In the genomic region with DNA sequence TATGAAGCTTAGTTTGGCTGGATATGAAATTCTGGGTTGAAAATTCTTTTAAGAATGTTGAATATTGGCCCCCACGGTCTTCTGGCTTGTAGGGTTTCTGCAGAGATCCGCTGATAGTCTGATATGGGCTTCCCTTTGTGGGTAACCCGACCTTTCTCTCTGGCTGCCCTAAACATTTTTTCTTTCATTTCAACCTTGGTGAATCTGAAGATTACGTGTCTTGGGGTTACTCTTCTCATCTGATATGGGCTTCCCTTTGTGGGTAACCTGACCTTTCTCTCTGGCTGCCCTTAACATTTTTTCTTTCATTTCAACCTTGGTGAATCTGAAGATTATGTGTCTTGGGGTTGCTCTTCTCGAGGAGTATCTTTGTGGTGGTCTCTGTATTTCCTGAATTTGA, we compare ENCODE assay signal across 7 cellular contexts.
DNase-seq lines count a peak whose midpoint lies in the region; ATAC-seq and TF ChIP-seq lines count a peak whose summit lies in the region.
"Not testable (repeated sequence)": the region's sequence is repeated elsewhere in the genome, so short reads cannot be mapped to it uniquely, and the experiment has no call there.

No MANE protein-coding gene starts in this region.

- not testable (repeated sequence) for H3K27ac ChIP-seq in CD4-positive, alpha-beta T cell (ENCODE audit: low read depth, low read length); endodermal cell (ENCODE audit: low read depth, low read length)

- peak overlapping the region; percentile 14 for H3K27ac Mint-ChIP-seq in CD4-positive, alpha-beta T cell
- H3K27ac Mint-ChIP-seq in T-helper 2 cell treated with Interferon-gamma antibody and Interleukin-4, amounts not matched to agents 5 μg/mL and 100 μg/mL, for 36 hours: peak overlapping the region; percentile 74
- peak overlapping the region; percentile 52 for H3K27ac Mint-ChIP-seq in activated T-cell treated with anti-CD3 and anti-CD28 coated beads, Interleukin-2, amount 50 U/mL, for 24 hours
- peak overlapping the region; percentile 20 for H3K27ac Mint-ChIP-seq in activated naive CD8-positive, alpha-beta T cell treated with anti-CD3 and anti-CD28 coated beads for 36 hours
- peak overlapping the region; percentile 81 for H3K27ac Mint-ChIP-seq in endodermal cell
- not testable (repeated sequence) for H3K27ac Mint-ChIP-seq in natural killer cell treated with Interleukin-12 subunit alpha and Interleukin-12 subunit beta and Interleukin-15 and Interleukin-18, amount 100 ng/mL, for 72 hours

- CTCF ChIA-PET in CD4-positive, alpha-beta T cell (lab: Charles Lee): not testable (repeated sequence)

- not testable (repeated sequence) for H3K4me1 ChIP-seq in endodermal cell (ENCODE audit: control insufficient read depth, insufficient read depth, low read length)

- H3K9ac ChIP-seq in endodermal cell (ENCODE audit: extremely low read depth, low read length, poor library complexity, severe bottlenecking): not testable (repeated sequence)

- TF ChIP-seq CTCF in CD4-positive, alpha-beta T cell (IDR thresholded peaks at IDR 0.05); endodermal cell (conservative IDR thresholded peaks at IDR 0.05): not testable (repeated sequence)

- H3K4me1 Mint-ChIP-seq in CD4-positive, alpha-beta T cell (ENCODE audit: low read depth): not testable (repeated sequence)
- H3K4me1 Mint-ChIP-seq in T-helper 2 cell treated with Interferon-gamma antibody and Interleukin-4, amounts not matched to agents 5 μg/mL and 100 μg/mL, for 36 hours (ENCODE audit: low read depth): peaks cover 19% of the 10 kb centered on the region
- H3K4me1 Mint-ChIP-seq in activated T-cell treated with anti-CD3 and anti-CD28 coated beads, Interleukin-2, amount 50 U/mL, for 24 hours (ENCODE audit: low read depth): peaks cover 18% of the 10 kb centered on the region
- peaks cover 11% of the 10 kb centered on the region for H3K4me1 Mint-ChIP-seq in activated naive CD8-positive, alpha-beta T cell treated with anti-CD3 and anti-CD28 coated beads for 36 hours
- peaks cover 15% of the 10 kb centered on the region for H3K4me1 Mint-ChIP-seq in endodermal cell
- H3K4me1 Mint-ChIP-seq in natural killer cell treated with Interleukin-12 subunit alpha and Interleukin-12 subunit beta and Interleukin-15 and Interleukin-18, amount 100 ng/mL, for 72 hours (ENCODE audit: low read depth in 2 of 2): peaks cover 14 to 17% of the 10 kb centered on the region in 2 donors

- H3K4me3 ChIP-seq in endodermal cell (ENCODE audit: low read length): not testable (repeated sequence)

- WGBS in endodermal cell (ENCODE audit: insufficient coverage in 1 of 2, insufficient read length in 1 of 2), 2 experiments: 95 to 97% methylated on average over 4 to 5 of the region's 5 CpGs

- H3K4me3 Mint-ChIP-seq in CD4-positive, alpha-beta T cell; activated T-cell treated with anti-CD3 and anti-CD28 coated beads, Interleukin-2, amount 50 U/mL, for 24 hours; activated naive CD8-positive, alpha-beta T cell treated with anti-CD3 and anti-CD28 coated beads for 36 hours; endodermal cell: not testable (repeated sequence)
- peak overlapping the region; percentile 39 for H3K4me3 Mint-ChIP-seq in T-helper 2 cell treated with Interferon-gamma antibody and Interleukin-4, amounts not matched to agents 5 μg/mL and 100 μg/mL, for 36 hours
- peak overlapping the region; percentile 25 for H3K4me3 Mint-ChIP-seq in natural killer cell treated with Interleukin-12 subunit alpha and Interleukin-12 subunit beta and Interleukin-15 and Interleukin-18, amount 100 ng/mL, for 72 hours

- POLR2A ChIA-PET in CD4-positive, alpha-beta T cell (lab: Charles Lee): not testable (repeated sequence)

- intact Hi-C loops in CD4-positive, alpha-beta T cell (cut with DNase I, micrococcal nuclease): not testable (repeated sequence)

- not testable (repeated sequence) for H3K9me3 ChIP-seq in CD4-positive, alpha-beta T cell (ENCODE audit: control insufficient read depth, low read length); endodermal cell (ENCODE audit: control insufficient read depth, low read length)

- H3K36me3 ChIP-seq in endodermal cell (ENCODE audit: control insufficient read depth, insufficient read depth, low read length): peaks cover 26% of the 10 kb centered on the region

- not testable (repeated sequence) for H3K9me3 Mint-ChIP-seq in CD4-positive, alpha-beta T cell; activated T-cell treated with anti-CD3 and anti-CD28 coated beads, Interleukin-2, amount 50 U/mL, for 24 hours; activated naive CD8-positive, alpha-beta T cell treated with anti-CD3 and anti-CD28 coated beads for 36 hours; endodermal cell; natural killer cell treated with Interleukin-12 subunit alpha and Interleukin-12 subunit beta and Interleukin-15 and Interleukin-18, amount 100 ng/mL, for 72 hours
- peaks cover 24% of the 10 kb centered on the region for H3K9me3 Mint-ChIP-seq in T-helper 2 cell treated with Interferon-gamma antibody and Interleukin-4, amounts not matched to agents 5 μg/mL and 100 μg/mL, for 36 hours

- H3K27me3 Mint-ChIP-seq in CD4-positive, alpha-beta T cell; T-helper 2 cell treated with Interferon-gamma antibody and Interleukin-4, amounts not matched to agents 5 μg/mL and 100 μg/mL, for 36 hours (ENCODE audit: low read depth); activated T-cell treated with anti-CD3 and anti-CD28 coated beads, Interleukin-2, amount 50 U/mL, for 24 hours; activated naive CD8-positive, alpha-beta T cell treated with anti-CD3 and anti-CD28 coated beads for 36 hours; endodermal cell (ENCODE audit: insufficient read depth); natural killer cell treated with Interleukin-12 subunit alpha and Interleukin-12 subunit beta and Interleukin-15 and Interleukin-18, amount 100 ng/mL, for 72 hours: not testable (repeated sequence)

- peaks cover 36% of the 10 kb centered on the region for H3K36me3 Mint-ChIP-seq in CD4-positive, alpha-beta T cell (ENCODE audit: low read depth)
- H3K36me3 Mint-ChIP-seq in T-helper 2 cell treated with Interferon-gamma antibody and Interleukin-4, amounts not matched to agents 5 μg/mL and 100 μg/mL, for 36 hours (ENCODE audit: low read depth): peaks cover 29% of the 10 kb centered on the region
- peaks cover 21% of the 10 kb centered on the region for H3K36me3 Mint-ChIP-seq in activated T-cell treated with anti-CD3 and anti-CD28 coated beads, Interleukin-2, amount 50 U/mL, for 24 hours (ENCODE audit: low read depth)
- peaks cover 17% of the 10 kb centered on the region for H3K36me3 Mint-ChIP-seq in activated naive CD8-positive, alpha-beta T cell treated with anti-CD3 and anti-CD28 coated beads for 36 hours
- H3K36me3 Mint-ChIP-seq in endodermal cell (ENCODE audit: low read depth): peaks cover 36% of the 10 kb centered on the region
- H3K36me3 Mint-ChIP-seq in natural killer cell treated with Interleukin-12 subunit alpha and Interleukin-12 subunit beta and Interleukin-15 and Interleukin-18, amount 100 ng/mL, for 72 hours: not testable (repeated sequence)

- DNase-seq in CD4-positive, alpha-beta T cell; activated T-cell treated with anti-CD3 and anti-CD28 coated beads, Interleukin-2, amount 50 U/mL, for 24 hours; activated naive CD8-positive, alpha-beta T cell treated with anti-CD3 and anti-CD28 coated beads for 36 hours; endodermal cell; natural killer cell treated with Interleukin-12 subunit alpha and Interleukin-12 subunit beta and Interleukin-15 and Interleukin-18, amount 100 ng/mL, for 72 hours (ENCODE audit: low spot score); stimulated activated naive CD8-positive, alpha-beta T cell treated with anti-CD3 and anti-CD28 coated beads, Interleukin-15, Interleukin-2, amounts not matched to agents 100 U/mL and 50 U/mL, for 24 hours: not testable (repeated sequence)
- peak; percentile 52 for DNase-seq in T-helper 2 cell treated with Interferon-gamma antibody and Interleukin-4, amounts not matched to agents 5 μg/mL and 100 μg/mL, for 36 hours (ENCODE audit: low spot score)

- H3K27me3 ChIP-seq in CD4-positive, alpha-beta T cell (ENCODE audit: control insufficient read depth, insufficient read depth, low read length); endodermal cell (ENCODE audit: control insufficient read depth, insufficient read depth, low read length, poor library complexity, severe bottlenecking): not testable (repeated sequence)

- not testable (repeated sequence) for ATAC-seq in CD4-positive, alpha-beta T cell (ENCODE audit: poor library complexity); natural killer cell treated with Interleukin-12 subunit alpha and Interleukin-12 subunit beta and Interleukin-15 and Interleukin-18, amount 100 ng/mL, for 72 hours
- ATAC-seq in stimulated activated naive CD8-positive, alpha-beta T cell treated with anti-CD3 and anti-CD28 coated beads, Interleukin-15, Interleukin-2, amounts not matched to agents 100 U/mL and 50 U/mL, for 24 hours: peak; percentile 73
